In genomic region chr2:112340868-112341267, GRCh38 we compare ENCODE assay signal across 8 cellular contexts.
"Had no signal": no experiment of that assay in that cellular context is flagged by ENCODE, and none has a peak within 500 bp of the region (broad histone marks: within the 10 kb centered on the region; RNA-seq: fewer than 3 reads in every experiment).

No MANE protein-coding gene starts in this region.

- H3K4me1 ChIP-seq: HAP-1 had no signal

- FAIRE-seq: HTR-8/SVneo had no signal

- H3K27ac ChIP-seq: GM23248 had no signal

- H3K4me1 Mint-ChIP-seq: IgD-negative memory B cell had no signal

- H3K27ac Mint-ChIP-seq: HFFc6, IgD-negative memory B cell had no signal

- H3K4me3 ChIP-seq: GM23248, HAP-1 had no signal

- H3K27me3 Mint-ChIP-seq: IgD-negative memory B cell had no signal

- ATAC-seq: HCT116 had no signal

- H3K9me3 ChIP-seq: HAP-1 had no signal

- H3K9me3 Mint-ChIP-seq: HFFc6, IgD-negative memory B cell had no signal

- H3K4me3 Mint-ChIP-seq: HFFc6, IgD-negative memory B cell had no signal

- H3K36me3 Mint-ChIP-seq: IgD-negative memory B cell had no signal

- H2AFZ ChIP-seq: GM23248 had no signal

- H3K36me3 ChIP-seq: HAP-1 had no signal

- H3K9ac ChIP-seq: GM23248 had no signal

- DNase-seq: GM23248, GOT3, H7, HFFc6 had no signal
